In the genomic region with DNA sequence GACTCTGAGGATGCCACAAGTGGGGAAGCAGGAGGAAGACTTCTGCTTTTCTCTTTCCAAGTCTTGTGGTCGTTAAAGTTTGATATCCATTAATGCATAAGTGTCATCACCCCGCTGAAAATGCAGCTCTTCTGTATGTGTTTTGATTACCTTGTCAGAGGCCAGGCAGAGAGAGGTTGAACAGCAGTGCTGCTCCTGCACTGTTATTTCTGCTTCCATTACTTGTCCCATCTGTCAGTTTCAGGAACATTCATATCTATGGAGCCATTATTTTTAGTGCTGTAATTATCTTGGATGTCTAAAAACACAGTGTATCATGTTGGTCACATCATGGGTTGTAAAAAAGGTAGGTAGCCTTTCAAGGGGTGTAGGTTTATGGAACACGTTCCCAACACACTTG, we compare ENCODE assay signal across 26 cellular contexts.
DNase-seq lines count a peak whose midpoint lies in the region; ATAC-seq, FAIRE-seq and TF ChIP-seq lines count a peak whose summit lies in the region.
"Had no signal": no experiment of that assay in that cellular context is flagged by ENCODE, and none has a peak within 500 bp of the region (broad histone marks: within the 10 kb centered on the region; RNA-seq: fewer than 3 reads in every experiment).

No MANE protein-coding gene starts in this region.

- H3K27ac ChIP-seq in RWPE2 (ENCODE audit: poor library complexity, severe bottlenecking) (peak overlapping the region; percentile 37), neural cell (ENCODE audit: low read length) (peak overlapping the region; percentile 55), vagina (no peak overlapping the region), esophagus muscularis mucosa (replicated peaks in 1 of 4) (no peak overlapping the region)
- H3K27ac ChIP-seq: BLaER1 had no signal

- no peaks in the 10 kb centered on the region for H3K36me3 ChIP-seq in RWPE2 (ENCODE audit: low read depth)
- H3K36me3 ChIP-seq in bronchial epithelial cell (ENCODE audit: control insufficient read depth, insufficient read depth, low read length): no peaks in the 10 kb centered on the region
- H3K36me3 ChIP-seq in neural cell (ENCODE audit: insufficient read depth, low read length): no peaks in the 10 kb centered on the region
- no peaks in the 10 kb centered on the region for H3K36me3 ChIP-seq in vagina
- H3K36me3 ChIP-seq in esophagus muscularis mucosa: no peaks in the 10 kb centered on the region
- H3K36me3 ChIP-seq: BE2C, BLaER1 had no signal

- H4K20me1 ChIP-seq in neural cell (ENCODE audit: insufficient read depth): no peaks in the 10 kb centered on the region
- H4K20me1 ChIP-seq: BLaER1 had no signal

- no peaks in the 10 kb centered on the region for H3K9me3 ChIP-seq in RWPE2 (ENCODE audit: severe bottlenecking)
- H3K9me3 ChIP-seq in neural cell (ENCODE audit: low read length): no peaks in the 10 kb centered on the region
- H3K9me3 ChIP-seq in vagina: no peaks in the 10 kb centered on the region
- no peaks in the 10 kb centered on the region for H3K9me3 ChIP-seq in esophagus muscularis mucosa
- H3K9me3 ChIP-seq: BE2C, BLaER1 had no signal

- intact Hi-C loops in vagina (cut with DNase I) (no loop called here), esophagus muscularis mucosa (cut with DNase I) (no loop called here)

- H3K27me3 ChIP-seq in RWPE2 (ENCODE audit: insufficient read depth, poor library complexity, severe bottlenecking) (no peaks in the 10 kb centered on the region), bronchial epithelial cell (ENCODE audit: control insufficient read depth, insufficient read depth, low read length) (no peaks in the 10 kb centered on the region), neural cell (ENCODE audit: insufficient read depth, low read depth, low read length) (no peaks in the 10 kb centered on the region), vagina (no peaks in the 10 kb centered on the region), esophagus muscularis mucosa (no peaks in the 10 kb centered on the region)
- H3K27me3 ChIP-seq: BE2C, BLaER1 had no signal

- no peak for DNase-seq in RWPE2 (ENCODE audit: low spot score)
- DNase-seq in bronchial epithelial cell (ENCODE audit: low read depth): no peak
- DNase-seq in NCI-H1436 (lab: John Stamatoyannopoulos, UW): no peak
- DNase-seq in vagina (ENCODE audit: extremely low spot score in 2 of 2): no peak
- no peak for DNase-seq in esophagus muscularis mucosa (ENCODE audit: extremely low spot score)
- DNase-seq: 8988T; ACHN; BE2C; C1 segment of cervical spinal cord; CD4-positive, alpha-beta memory T cell; CD4-positive, CD25-positive, alpha-beta regulatory T cell; CD8-positive, alpha-beta memory T cell; COR-L47; DMS 273 treated with DMSO at 0.1 percent for 48 hours; DMS153; DMS53; DMS79; DND-41; EL; GDM1 had no signal

- H3K4me3 ChIP-seq in RWPE2 (ENCODE audit: severe bottlenecking): no peak overlapping the region
- no peak overlapping the region for H3K4me3 ChIP-seq in bronchial epithelial cell (ENCODE audit: low read depth, low read length)
- H3K4me3 ChIP-seq in neural cell (ENCODE audit: low read length): no peak overlapping the region
- no peak overlapping the region for H3K4me3 ChIP-seq in vagina
- H3K4me3 ChIP-seq in esophagus muscularis mucosa: no peak overlapping the region
- H3K4me3 ChIP-seq: BLaER1, GM12878 had no signal

- H3K4me2 ChIP-seq in neural cell (ENCODE audit: low read length): no peak overlapping the region
- H3K4me2 ChIP-seq: BLaER1 had no signal

- no peaks in the 10 kb centered on the region for H3K9me2 ChIP-seq in neural cell (ENCODE audit: insufficient read depth, low read length)

- H3F3A ChIP-seq in neural cell (ENCODE audit: insufficient read depth, low read length, poor library complexity, severe bottlenecking): no peaks in the 10 kb centered on the region

- no peak overlapping the region for H2AFZ ChIP-seq in neural cell (ENCODE audit: low read depth, low read length)

- FAIRE-seq in bronchial epithelial cell (lab: Jason Lieb, UNC): peak; percentile 66
- FAIRE-seq: A204.1, GM12878, GM12892, GM18507 had no signal

- H3K4me1 ChIP-seq in RWPE2 (ENCODE audit: insufficient read depth, poor library complexity, severe bottlenecking): peaks cover 32% of the 10 kb centered on the region
- H3K4me1 ChIP-seq in vagina: no peaks in the 10 kb centered on the region
- no peaks in the 10 kb centered on the region for H3K4me1 ChIP-seq in esophagus muscularis mucosa
- H3K4me1 ChIP-seq: BE2C, BLaER1 had no signal

- H3K79me2 ChIP-seq in neural cell (replicated peaks; ENCODE audit: insufficient read depth, low read length): no peaks in the 10 kb centered on the region

- TF ChIP-seq POLR2A in vagina (IDR thresholded peaks at IDR 0.05) (no peak), esophagus muscularis mucosa (IDR thresholded peaks at IDR 0.05; ENCODE audit: low read depth) (no peak)

- TF ChIP-seq RAD21 in neural cell (conservative IDR thresholded peaks at IDR 0.05): no peak

- no peak overlapping the region for H3K9ac ChIP-seq in neural cell (ENCODE audit: low read length)
- H3K9ac ChIP-seq: BLaER1 had no signal

- TF ChIP-seq CTCF in RWPE2 (IDR thresholded peaks at IDR 0.05; ENCODE audit: poor library complexity, severe bottlenecking) (no peak), bronchial epithelial cell (IDR thresholded peaks at IDR 0.05; ENCODE audit: insufficient read depth, low read length, severe bottlenecking) (no peak), neural cell (IDR thresholded peaks at IDR 0.05; ENCODE audit: poor library complexity, severe bottlenecking) (no peak), vagina (IDR thresholded peaks at IDR 0.05) (no peak), esophagus muscularis mucosa (IDR thresholded peaks at IDR 0.05) (no peak)

- peak; percentile 89 for TF ChIP-seq EP300 in neural cell (conservative IDR thresholded peaks at IDR 0.05; ENCODE audit: poor library complexity, severe bottlenecking)
- TF ChIP-seq EP300 in esophagus muscularis mucosa (IDR thresholded peaks at IDR 0.05): no peak

- WGBS in esophagus muscularis mucosa: 53% methylated on average over 3 of the region's 3 CpGs

- ATAC-seq in RWPE2 (ENCODE audit: low read depth): no peak
- ATAC-seq: GM12878 had no signal

TF ChIP-seq in neural cell, 6 proteins besides CTCF, POLR2A, EP300 and RAD21:
- TF ChIP-seq MXI1 (conservative IDR thresholded peaks at IDR 0.05; ENCODE audit: poor library complexity, severe bottlenecking) (no peak), SMC3 (conservative IDR thresholded peaks at IDR 0.05; ENCODE audit: poor library complexity) (no peak), POLR2AphosphoS5 (IDR thresholded peaks at IDR 0.05) (peak; percentile 80), EZH2 (IDR thresholded peaks at IDR 0.05; ENCODE audit: borderline replicate concordance, insufficient read depth, low read length, poor library complexity, severe bottlenecking) (no peak), TAF1 (IDR thresholded peaks at IDR 0.05; ENCODE audit: low read depth) (no peak)
- TF ChIP-seq, protein P1, sequence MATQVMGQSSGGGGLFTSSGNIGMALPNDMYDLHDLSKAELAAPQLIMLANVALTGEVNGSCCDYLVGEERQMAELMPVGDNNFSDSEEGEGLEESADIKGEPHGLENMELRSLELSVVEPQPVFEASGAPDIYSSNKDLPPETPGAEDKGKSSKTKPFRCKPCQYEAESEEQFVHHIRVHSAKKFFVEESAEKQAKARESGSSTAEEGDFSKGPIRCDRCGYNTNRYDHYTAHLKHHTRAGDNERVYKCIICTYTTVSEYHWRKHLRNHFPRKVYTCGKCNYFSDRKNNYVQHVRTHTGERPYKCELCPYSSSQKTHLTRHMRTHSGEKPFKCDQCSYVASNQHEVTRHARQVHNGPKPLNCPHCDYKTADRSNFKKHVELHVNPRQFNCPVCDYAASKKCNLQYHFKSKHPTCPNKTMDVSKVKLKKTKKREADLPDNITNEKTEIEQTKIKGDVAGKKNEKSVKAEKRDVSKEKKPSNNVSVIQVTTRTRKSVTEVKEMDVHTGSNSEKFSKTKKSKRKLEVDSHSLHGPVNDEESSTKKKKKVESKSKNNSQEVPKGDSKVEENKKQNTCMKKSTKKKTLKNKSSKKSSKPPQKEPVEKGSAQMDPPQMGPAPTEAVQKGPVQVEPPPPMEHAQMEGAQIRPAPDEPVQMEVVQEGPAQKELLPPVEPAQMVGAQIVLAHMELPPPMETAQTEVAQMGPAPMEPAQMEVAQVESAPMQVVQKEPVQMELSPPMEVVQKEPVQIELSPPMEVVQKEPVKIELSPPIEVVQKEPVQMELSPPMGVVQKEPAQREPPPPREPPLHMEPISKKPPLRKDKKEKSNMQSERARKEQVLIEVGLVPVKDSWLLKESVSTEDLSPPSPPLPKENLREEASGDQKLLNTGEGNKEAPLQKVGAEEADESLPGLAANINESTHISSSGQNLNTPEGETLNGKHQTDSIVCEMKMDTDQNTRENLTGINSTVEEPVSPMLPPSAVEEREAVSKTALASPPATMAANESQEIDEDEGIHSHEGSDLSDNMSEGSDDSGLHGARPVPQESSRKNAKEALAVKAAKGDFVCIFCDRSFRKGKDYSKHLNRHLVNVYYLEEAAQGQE (IDR thresholded peaks at IDR 0.05; ENCODE audit: borderline replicate concordance): peak; percentile 24

Comparison
In these comparisons a context has a peak if more than half of its experiments do, and no peak if none do; other contexts are left out.
1. H3K27ac ChIP-seq: peak in RWPE2 (single experiment) and neural cell (single experiment); none in vagina (single experiment) and esophagus muscularis mucosa (0 of 4).